8 cellular contexts compared by ENCODE assay signal in genomic region chr12:64781374-64782029, GRCh38. TPM values are rescaled to one million over a fixed set of nuclear protein-coding genes. Genes with fewer than 3 reads are reported as not detected.
A peak's percentile ranks its signal among the peaks of the same experiment; 100 is the strongest.
DNase-seq lines count a peak whose midpoint lies in the region; ATAC-seq, FAIRE-seq and TF ChIP-seq lines count a peak whose summit lies in the region.

No MANE protein-coding gene starts in this region.

- TF ChIP-seq POLR2A in body of pancreas (IDR thresholded peaks at IDR 0.05) (peak in 2 of 3 donors; percentile 54 to 70), uterus (IDR thresholded peaks at IDR 0.05) (no peak)

- 1 to 2% methylated on average over 24 to 26 of the region's 26 CpGs for WGBS in body of pancreas, 2 donors

- H3K4me3 ChIP-seq in body of pancreas: peak overlapping the region; percentile 43 to 66
- H3K4me3 ChIP-seq in uterus: peak overlapping the region; percentile 5 to 53

- H3K4me1 ChIP-seq in body of pancreas: peaks cover 13% of the 10 kb centered on the region
- H3K4me1 ChIP-seq in uterus: no peaks in the 10 kb centered on the region

- intact Hi-C loops in body of pancreas (cut with DNase I) (no loop called here), uterus (cut with DNase I; ENCODE audit: low total_unique reads) (no loop called here)

- H3K27me3 ChIP-seq in body of pancreas (no peaks in the 10 kb centered on the region), uterus (peaks cover 0 to 9% of the 10 kb centered on the region in 2 donors)

- ATAC-seq in body of pancreas: peak; percentile 69
- ATAC-seq in memory B cell (ENCODE audit: low read depth): peak; percentile 42

- TF ChIP-seq CTCF in body of pancreas (IDR thresholded peaks at IDR 0.05) (peak in 2 of 7 experiments; percentile 13 to 28), uterus (IDR thresholded peaks at IDR 0.05) (no peak)

- H3K9me3 Mint-ChIP-seq in memory B cell: peaks cover 2% of the 10 kb centered on the region

- H3K27me3 Mint-ChIP-seq in memory B cell: peaks cover 10% of the 10 kb centered on the region

- H3K36me3 Mint-ChIP-seq in memory B cell: no peaks in the 10 kb centered on the region

- no peaks in the 10 kb centered on the region for H3K36me3 ChIP-seq in body of pancreas (replicated peaks in 1 of 2; ENCODE audit: insufficient read depth in 1 of 2, low read depth in 2 of 2)
- H3K36me3 ChIP-seq in uterus: no peaks in the 10 kb centered on the region

- H3K27ac ChIP-seq in body of pancreas: peak overlapping the region; percentile 93 to 95 (median 94)
- peak overlapping the region in 1 of 2 donors; percentile 20 for H3K27ac ChIP-seq in uterus

- peak overlapping the region; percentile 48 for H3K27ac Mint-ChIP-seq in memory B cell

- no peaks in the 10 kb centered on the region for H3K9me3 ChIP-seq in body of pancreas
- no peaks in the 10 kb centered on the region for H3K9me3 ChIP-seq in uterus

- peak; percentile 46 for DNase-seq in NCI-H82 (lab: John Stamatoyannopoulos, UW)
- no peak for DNase-seq in NCI-H82 treated with DMSO at 0.1 percent for 48 hours (lab: John Stamatoyannopoulos, UW; ENCODE audit: unreplicated experiment)
- DNase-seq in LoVo (ENCODE audit: low spot score): peak; percentile 50
- DNase-seq in body of pancreas: peak; percentile 62 to 77 (median 68)
- no peak for DNase-seq in memory B cell (ENCODE audit: low spot score in 2 of 2)
- DNase-seq in uterus: no peak
- DNase-seq in RCC 7860 (ENCODE audit: low spot score): no peak
- DNase-seq in islet precursor cell: no peak

- H3K4me3 Mint-ChIP-seq in memory B cell: peak overlapping the region; percentile 88

- FAIRE-seq in RCC 7860 (lab: Jason Lieb, UNC): no peak

- peaks cover 9% of the 10 kb centered on the region for H3K4me1 Mint-ChIP-seq in memory B cell

RNA-seq across cellular contexts. Expression of gene GNS, which starts 22.3 kb away (rescaled TPM):
- total RNA-seq in body of pancreas (10 to 100 TPM; 29.3 to 43.1 TPM), uterus (100 to 1,000 TPM in 3 of 4 donors, 10 to 100 TPM in 1; 71.5 to 148 (median 116) TPM)

RNA-seq across cellular contexts. Expression of gene TBC1D30, which starts 42.9 kb away (rescaled TPM):
- total RNA-seq in body of pancreas: 10 to 100 TPM; 68.7 to 91.0 TPM
- total RNA-seq in uterus: 10 to 100 TPM in 2 of 4 donors, 1 to 10 TPM in 2; 3.2 to 14.8 (median 9.5) TPM

Comparison
In these comparisons a context has a peak if more than half of its experiments do, and no peak if none do; other contexts are left out.
1. DNase-seq: peak in NCI-H82 (single experiment), LoVo (single experiment) and body of pancreas (4 of 4); none in NCI-H82 treated with DMSO at 0.1 percent for 48 hours (single experiment), memory B cell (0 of 2), uterus (0 of 2), RCC 7860 (single experiment) and islet precursor cell (single experiment).
2. POLR2A ChIP-seq: peak in body of pancreas (2 of 3); none in uterus (0 of 2).
3. RNA of gene TBC1D30, which starts 42.9 kb away (total RNA-seq): 68.7 to 91.0 TPM in body of pancreas; 3.2 to 14.8 TPM in uterus; every median in the first group is over 4 times any median in the second.